In the genomic region with DNA sequence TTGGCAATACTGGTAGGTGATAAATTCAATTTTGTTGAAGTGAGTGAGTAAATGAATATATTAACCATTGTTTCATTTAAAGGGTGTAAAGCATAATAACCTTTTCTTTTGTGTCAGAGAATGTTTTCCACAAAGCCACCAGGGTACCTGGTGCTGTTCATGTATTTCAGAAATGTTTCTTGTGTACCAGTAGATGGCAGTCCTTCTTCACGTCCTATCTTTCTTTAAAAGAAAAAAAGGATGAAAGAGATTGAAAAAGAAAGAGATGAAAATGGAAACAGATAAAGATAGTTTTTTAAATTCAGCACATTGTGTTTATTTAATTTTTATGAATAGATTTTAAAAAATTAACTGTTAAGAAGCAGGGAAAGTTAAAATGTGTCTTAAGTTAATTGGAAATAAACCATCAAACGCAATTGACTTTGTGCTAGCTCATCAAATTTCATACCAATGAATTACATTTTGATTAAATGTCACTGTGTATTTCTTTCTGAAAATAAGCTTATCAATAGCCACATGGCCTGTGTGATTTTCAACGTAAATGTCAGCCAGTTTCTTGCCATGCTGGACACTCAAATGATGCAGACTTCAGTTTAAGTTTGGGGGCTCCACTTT, we compare ENCODE assay signal across 9 cellular contexts.
A peak's percentile ranks its signal among the peaks of the same experiment; 100 is the strongest.
DNase-seq lines count a peak whose midpoint lies in the region; TF ChIP-seq lines count a peak whose summit lies in the region.
"Had no signal": no experiment of that assay in that cellular context is flagged by ENCODE, and none has a peak within 500 bp of the region (broad histone marks: within the 10 kb centered on the region; RNA-seq: fewer than 3 reads in every experiment).

No MANE protein-coding gene starts in this region.

- H3K27ac ChIP-seq in KMS-11: no peak overlapping the region
- H3K27ac ChIP-seq in iPS DF 6.9 (ENCODE audit: low read length): no peak overlapping the region
- no peak overlapping the region for H3K27ac ChIP-seq in vagina
- no peak overlapping the region for H3K27ac ChIP-seq in uterus
- H3K27ac ChIP-seq: BLaER1 had no signal

- no peaks in the 10 kb centered on the region for H4K20me1 ChIP-seq in KMS-11 (ENCODE audit: insufficient read depth)
- H4K20me1 ChIP-seq: BLaER1 had no signal

- peak; percentile 49 for TF ChIP-seq CTCF in KMS-11 (conservative IDR thresholded peaks at IDR 0.05; ENCODE audit: low read depth, low read length)
- TF ChIP-seq CTCF in vagina (IDR thresholded peaks at IDR 0.05): peak in 1 of 3 experiments; percentile 18
- TF ChIP-seq CTCF in uterus (IDR thresholded peaks at IDR 0.05): peak in 1 of 4 experiments; percentile 14

- H3K4me1 ChIP-seq in KMS-11 (ENCODE audit: low read depth, poor library complexity, severe bottlenecking): no peaks in the 10 kb centered on the region
- no peaks in the 10 kb centered on the region for H3K4me1 ChIP-seq in iPS DF 6.9 (ENCODE audit: control insufficient read depth, insufficient read depth, low read length)
- no peaks in the 10 kb centered on the region for H3K4me1 ChIP-seq in vagina
- no peaks in the 10 kb centered on the region for H3K4me1 ChIP-seq in uterus
- H3K4me1 ChIP-seq: BLaER1 had no signal

- H3K79me2 ChIP-seq in KMS-11 (ENCODE audit: insufficient read depth, low read depth): no peaks in the 10 kb centered on the region

- no peaks in the 10 kb centered on the region for H3K27me3 ChIP-seq in KMS-11 (ENCODE audit: insufficient read depth, low read depth)
- H3K27me3 ChIP-seq in iPS DF 6.9 (ENCODE audit: control insufficient read depth, insufficient read depth, low read length): no peaks in the 10 kb centered on the region
- no peaks in the 10 kb centered on the region for H3K27me3 ChIP-seq in vagina
- no peaks in the 10 kb centered on the region for H3K27me3 ChIP-seq in uterus
- H3K27me3 ChIP-seq: BLaER1 had no signal

- no peak overlapping the region for H3K9ac ChIP-seq in KMS-11
- H3K9ac ChIP-seq: BLaER1 had no signal

- H3K36me3 ChIP-seq in KMS-11 (ENCODE audit: insufficient read depth) (no peaks in the 10 kb centered on the region), iPS DF 6.9 (ENCODE audit: control insufficient read depth, insufficient read depth, low read length) (no peaks in the 10 kb centered on the region), vagina (no peaks in the 10 kb centered on the region), uterus (no peaks in the 10 kb centered on the region)
- H3K36me3 ChIP-seq: BLaER1 had no signal

- no peak overlapping the region for H3K4me3 ChIP-seq in KMS-11 (IDR thresholded peaks at IDR 0.05; ENCODE audit: insufficient read depth, low read depth, low read length)
- H3K4me3 ChIP-seq in iPS DF 6.9 (ENCODE audit: low read length): no peak overlapping the region
- no peak overlapping the region for H3K4me3 ChIP-seq in vagina
- H3K4me3 ChIP-seq in uterus: no peak overlapping the region
- H3K4me3 ChIP-seq: BLaER1 had no signal

- no CpG with 5 or more reads among the region's 3 CpGs for WGBS in iPS DF 6.9 (ENCODE audit: insufficient coverage, insufficient read length)

- TF ChIP-seq POLR2A in vagina (IDR thresholded peaks at IDR 0.05): no peak
- no peak for TF ChIP-seq POLR2A in uterus (IDR thresholded peaks at IDR 0.05)

- no peak overlapping the region for H3K4me2 ChIP-seq in KMS-11
- H3K4me2 ChIP-seq: BLaER1 had no signal

- DNase-seq in NCI-H1694 treated with DMSO at 0.1 percent for 48 hours (lab: John Stamatoyannopoulos, UW): peak; percentile 14
- no peak for DNase-seq in NCI-H1694 (lab: John Stamatoyannopoulos, UW)
- peak; percentile 37 for DNase-seq in SKM-1 treated with dmso at 0.1 percent for 144 hours (lab: John Stamatoyannopoulos, UW; ENCODE audit: unreplicated experiment)
- peak; percentile 4 for DNase-seq in iPS DF 6.9 (ENCODE audit: low read depth, low spot score)
- DNase-seq in vagina (ENCODE audit: extremely low spot score in 2 of 2): no peak
- DNase-seq in uterus: no peak
- no peak for DNase-seq in AG08396 (ENCODE audit: low spot score)

- H2AFZ ChIP-seq in KMS-11 (ENCODE audit: low read depth): no peak overlapping the region

- intact Hi-C loops in vagina (cut with DNase I) (no loop called here), uterus (cut with DNase I; ENCODE audit: low total_unique reads) (no loop called here)

- no peaks in the 10 kb centered on the region for H3K9me3 ChIP-seq in iPS DF 6.9 (ENCODE audit: control insufficient read depth, insufficient read depth, low read length)
- H3K9me3 ChIP-seq in vagina: no peaks in the 10 kb centered on the region
- H3K9me3 ChIP-seq in uterus: no peaks in the 10 kb centered on the region
- H3K9me3 ChIP-seq: BLaER1 had no signal

Comparison
In these comparisons a context has a peak if more than half of its experiments do, and no peak if none do; other contexts are left out.
1. DNase-seq: peak in NCI-H1694 treated with DMSO at 0.1 percent for 48 hours (single experiment), SKM-1 treated with dmso at 0.1 percent for 144 hours (single experiment) and iPS DF 6.9 (single experiment); none in NCI-H1694 (single experiment), vagina (0 of 2), uterus (0 of 2) and AG08396 (single experiment).